Comparison of ENCODE assay signal across 8 cellular contexts in the genomic region with DNA sequence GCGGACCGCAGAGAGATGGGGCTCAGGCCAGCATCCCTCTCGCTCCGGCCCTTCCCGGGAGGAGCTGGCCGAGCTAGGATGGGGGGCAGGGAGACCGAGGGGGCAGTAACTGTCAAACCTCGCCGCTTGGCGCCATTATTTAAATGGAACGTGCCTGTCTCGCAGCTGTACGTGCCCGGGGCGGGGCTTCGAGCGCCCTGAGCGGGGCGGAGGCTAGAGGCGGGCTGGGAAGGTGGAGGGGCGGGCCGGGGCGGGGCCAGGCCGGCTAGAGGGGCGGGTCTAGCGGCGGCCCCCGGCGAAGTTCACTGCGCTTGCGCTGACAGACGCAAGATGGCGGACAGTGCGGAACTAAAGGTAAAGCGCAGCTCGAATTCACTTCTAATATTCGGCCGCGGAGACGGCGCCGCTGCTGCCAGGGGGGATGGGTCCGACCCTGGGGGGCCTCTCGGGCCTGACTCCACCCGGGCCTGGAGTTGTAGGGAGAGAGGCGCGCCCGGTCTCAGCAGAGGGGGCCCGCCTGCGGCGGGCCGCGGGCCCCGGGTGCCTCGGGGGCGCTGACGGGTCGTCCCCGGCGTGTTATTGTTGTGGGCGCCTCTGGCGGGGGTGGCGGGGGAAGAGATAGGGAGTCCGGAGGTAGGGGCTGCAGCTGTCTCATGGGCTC. TPM values are rescaled to one million over a fixed set of nuclear protein-coding genes. Genes with fewer than 3 reads are reported as not detected.
A peak's percentile ranks its signal among the peaks of the same experiment; 100 is the strongest.
DNase-seq lines count a peak whose midpoint lies in the region; ATAC-seq and TF ChIP-seq lines count a peak whose summit lies in the region.

TSS of gene PIAS1 (plus strand) at position 319 of the 661 bp plus-strand sequence. CDS start at position 331, 12 bp downstream.

- H3K79me2 ChIP-seq in DOHH2 (ENCODE audit: control insufficient read depth, low read length), result peaks cover 49% of the 10 kb centered on the region
- peaks cover 42% of the 10 kb centered on the region for H3K79me2 ChIP-seq in GM23338 (replicated peaks; ENCODE audit: insufficient read depth)

- ATAC-seq in GM23338, result peak; percentile 88
- peak; percentile 83 to 86 for ATAC-seq in naive B cell (ENCODE audit: low read depth in 2 of 2)
- peak; percentile 95 for ATAC-seq in stimulated activated effector memory CD8-positive, alpha-beta T cell treated with anti-CD3 and anti-CD28 coated beads, Interleukin-12 subunit alpha, Interleukin-12 subunit beta, amount 100 ng/mL, for 72 hours

- H3K4me2 ChIP-seq in DOHH2 (ENCODE audit: low read length) (peak within 1 kb of the TSS; percentile 90), GM23338 (peak within 1 kb of the TSS; percentile 98)

- H3K4me3 ChIP-seq in DOHH2 (ENCODE audit: low read length) (peak within 1 kb of the TSS; percentile 93), GM23338 (peak within 1 kb of the TSS; percentile 89)

- H3K36me3 Mint-ChIP-seq in GM23338 (ENCODE audit: low read depth), result no peaks in the 10 kb centered on the region
- H3K36me3 Mint-ChIP-seq in activated T-helper 1 cell treated with anti-CD3 and anti-CD28 coated beads, Interleukin-12 subunit alpha, Interleukin-12 subunit beta, Interleukin-2, Interleukin-4 antibody, amounts not matched to agents 30 ng/mL and 10 ng/mL and 1 ng/mL, durations not matched to agents 14 hours and 24 hours and 36 hours (ENCODE audit: low read depth), result peaks cover 5% of the 10 kb centered on the region
- no peaks in the 10 kb centered on the region for H3K36me3 Mint-ChIP-seq in naive B cell
- H3K36me3 Mint-ChIP-seq in stimulated activated effector memory CD8-positive, alpha-beta T cell treated with anti-CD3 and anti-CD28 coated beads, Interleukin-12 subunit alpha, Interleukin-12 subunit beta, amount 100 ng/mL, for 72 hours, result peaks cover 9% of the 10 kb centered on the region

- peak within 1 kb of the TSS; percentile 93 for H2AFZ ChIP-seq in GM23338

- H3K27ac Mint-ChIP-seq in GM23338 (peak within 1 kb of the TSS; percentile 59; the same call in 1 of the 2 replicates), naive B cell (peak within 1 kb of the TSS; percentile 86 to 99 (median 97))
- H3K27ac Mint-ChIP-seq in activated T-helper 1 cell treated with anti-CD3 and anti-CD28 coated beads, Interleukin-12 subunit alpha, Interleukin-12 subunit beta, Interleukin-2, Interleukin-4 antibody, amounts not matched to agents 30 ng/mL and 10 ng/mL and 1 ng/mL, durations not matched to agents 14 hours and 24 hours and 36 hours, result peak within 1 kb of the TSS; percentile 94
- H3K27ac Mint-ChIP-seq in stimulated activated effector memory CD8-positive, alpha-beta T cell treated with anti-CD3 and anti-CD28 coated beads, Interleukin-12 subunit alpha, Interleukin-12 subunit beta, amount 100 ng/mL, for 72 hours, result peak within 1 kb of the TSS; percentile 83

- no peaks in the 10 kb centered on the region for H3K9me3 Mint-ChIP-seq in GM23338
- H3K9me3 Mint-ChIP-seq in activated T-helper 1 cell treated with anti-CD3 and anti-CD28 coated beads, Interleukin-12 subunit alpha, Interleukin-12 subunit beta, Interleukin-2, Interleukin-4 antibody, amounts not matched to agents 30 ng/mL and 10 ng/mL and 1 ng/mL, durations not matched to agents 14 hours and 24 hours and 36 hours, result no peaks in the 10 kb centered on the region
- H3K9me3 Mint-ChIP-seq in naive B cell, result peaks cover 0 to under 1% (median 0%) of the 10 kb centered on the region in 7 donors
- no peaks in the 10 kb centered on the region for H3K9me3 Mint-ChIP-seq in stimulated activated effector memory CD8-positive, alpha-beta T cell treated with anti-CD3 and anti-CD28 coated beads, Interleukin-12 subunit alpha, Interleukin-12 subunit beta, amount 100 ng/mL, for 72 hours

- H3K27me3 ChIP-seq in DOHH2 (ENCODE audit: control insufficient read depth, low read length), result no peaks in the 10 kb centered on the region
- 0 out of 2 replicates have a peak, but pooled peaks cover 7% of the 10 kb centered on the region for H3K27me3 ChIP-seq in GM23338 (ENCODE audit: insufficient read depth)

- intact Hi-C loops in activated T-helper 1 cell treated with anti-CD3 and anti-CD28 coated beads, Interleukin-12 subunit alpha, Interleukin-12 subunit beta, Interleukin-2, Interleukin-4 antibody, amounts not matched to agents 30 ng/mL and 10 ng/mL and 1 ng/mL, durations not matched to agents 14 hours and 24 hours and 36 hours (cut with micrococcal nuclease), result loop anchor here (1.0 to 10.0 kb wide), 10 partner anchors 103 to 1361 kb away; partner anchors contain the start of genes AAGAB, C15orf61, CLN6 and FEM1B

- H3K4me1 ChIP-seq in DOHH2 (ENCODE audit: control insufficient read depth, low read length) (peaks cover 33% of the 10 kb centered on the region), GM23338 (ENCODE audit: insufficient read depth) (peaks cover 45% of the 10 kb centered on the region)

- TF ChIP-seq CTCF in DOHH2 (IDR thresholded peaks at IDR 0.05; ENCODE audit: low read depth, low read length, poor library complexity, severe bottlenecking), result peak; percentile 29
- TF ChIP-seq CTCF in GM23338 (conservative IDR thresholded peaks at IDR 0.05; ENCODE audit: low read depth in 2 of 2), result no peak

- H3F3A ChIP-seq in DOHH2 (ENCODE audit: control insufficient read depth, insufficient read depth) (0 out of 2 replicates have a peak, but pooled peaks cover 3% of the 10 kb centered on the region), GM23338 (replicated peaks; ENCODE audit: low read depth) (no peaks in the 10 kb centered on the region)

- H3K36me3 ChIP-seq in DOHH2 (ENCODE audit: control insufficient read depth, low read length) (peaks cover 26% of the 10 kb centered on the region), GM23338 (ENCODE audit: insufficient read depth) (no peaks in the 10 kb centered on the region)

- peak within 1 kb of the TSS; percentile 91 for H3K4me3 Mint-ChIP-seq in GM23338
- peak within 1 kb of the TSS; percentile 96 for H3K4me3 Mint-ChIP-seq in activated T-helper 1 cell treated with anti-CD3 and anti-CD28 coated beads, Interleukin-12 subunit alpha, Interleukin-12 subunit beta, Interleukin-2, Interleukin-4 antibody, amounts not matched to agents 30 ng/mL and 10 ng/mL and 1 ng/mL, durations not matched to agents 14 hours and 24 hours and 36 hours
- H3K4me3 Mint-ChIP-seq in naive B cell, result peak within 1 kb of the TSS; percentile 84 to 97 (median 92)
- H3K4me3 Mint-ChIP-seq in stimulated activated effector memory CD8-positive, alpha-beta T cell treated with anti-CD3 and anti-CD28 coated beads, Interleukin-12 subunit alpha, Interleukin-12 subunit beta, amount 100 ng/mL, for 72 hours, result peak within 1 kb of the TSS; percentile 79

- no peaks in the 10 kb centered on the region for H3K9me3 ChIP-seq in DOHH2 (ENCODE audit: control insufficient read depth, insufficient read depth, low read length)

- H3K4me1 Mint-ChIP-seq in GM23338, result peaks cover 46% of the 10 kb centered on the region
- H3K4me1 Mint-ChIP-seq in activated T-helper 1 cell treated with anti-CD3 and anti-CD28 coated beads, Interleukin-12 subunit alpha, Interleukin-12 subunit beta, Interleukin-2, Interleukin-4 antibody, amounts not matched to agents 30 ng/mL and 10 ng/mL and 1 ng/mL, durations not matched to agents 14 hours and 24 hours and 36 hours (ENCODE audit: low read depth), result peaks cover 50% of the 10 kb centered on the region
- peaks cover 23 to 45% (median 30%) of the 10 kb centered on the region in 3 donors for H3K4me1 Mint-ChIP-seq in naive B cell
- H3K4me1 Mint-ChIP-seq in stimulated activated effector memory CD8-positive, alpha-beta T cell treated with anti-CD3 and anti-CD28 coated beads, Interleukin-12 subunit alpha, Interleukin-12 subunit beta, amount 100 ng/mL, for 72 hours, result peaks cover 23% of the 10 kb centered on the region

- H3K27ac ChIP-seq in DOHH2 (ENCODE audit: low read depth, low read length), result peak within 1 kb of the TSS; percentile 74
- peak within 1 kb of the TSS; percentile 92 for H3K27ac ChIP-seq in GM23338 (ENCODE audit: low read depth)

- H3K9me2 ChIP-seq in DOHH2 (replicated peaks; ENCODE audit: control insufficient read depth, low read length) (no peaks in the 10 kb centered on the region), GM23338 (ENCODE audit: insufficient read depth) (no peaks in the 10 kb centered on the region)

- H3K27me3 Mint-ChIP-seq in GM23338 (ENCODE audit: insufficient read depth, low read depth, poor library complexity) (peaks cover 11% of the 10 kb centered on the region), naive B cell (peaks cover 0 to 4% (median 0%) of the 10 kb centered on the region in 3 donors)
- no peaks in the 10 kb centered on the region for H3K27me3 Mint-ChIP-seq in activated T-helper 1 cell treated with anti-CD3 and anti-CD28 coated beads, Interleukin-12 subunit alpha, Interleukin-12 subunit beta, Interleukin-2, Interleukin-4 antibody, amounts not matched to agents 30 ng/mL and 10 ng/mL and 1 ng/mL, durations not matched to agents 14 hours and 24 hours and 36 hours (ENCODE audit: insufficient read depth)

- DNase-seq in GM23338 (ENCODE audit: low spot score) (peak; percentile 97), LHCN-M2 (ENCODE audit: low read depth) (peak; percentile 86), RPMI7951 (ENCODE audit: low read depth) (peak; percentile 94), fibroblast of gingiva (ENCODE audit: low read depth) (peak; percentile 89), naive B cell (peak; percentile 91)
- peak; percentile 90 for DNase-seq in activated T-helper 1 cell treated with anti-CD3 and anti-CD28 coated beads, Interleukin-12 subunit alpha, Interleukin-12 subunit beta, Interleukin-2, Interleukin-4 antibody, amounts not matched to agents 30 ng/mL and 10 ng/mL and 1 ng/mL, durations not matched to agents 14 hours and 24 hours and 36 hours (ENCODE audit: low spot score)
- peak; percentile 86 to 93 for DNase-seq in stimulated activated effector memory CD8-positive, alpha-beta T cell treated with anti-CD3 and anti-CD28 coated beads, Interleukin-12 subunit alpha, Interleukin-12 subunit beta, amount 100 ng/mL, for 72 hours (ENCODE audit: low spot score in 2 of 2)

- H4K20me1 ChIP-seq in DOHH2 (ENCODE audit: control insufficient read depth, insufficient read depth, low read depth, low read length) (peaks cover 26% of the 10 kb centered on the region), GM23338 (replicated peaks; ENCODE audit: insufficient read depth) (peaks cover 21% of the 10 kb centered on the region)

TF ChIP-seq in GM23338, 12 proteins besides CTCF, POLR2A, EP300 and RAD21 (continues in another document):
- peak; percentile 69; the same call in 1 of the 2 replicates for TF ChIP-seq POLR2AphosphoS5 (IDR thresholded peaks at IDR 0.05; ENCODE audit: low read depth)

RNA-seq across cellular contexts. Expression of gene PIAS1, which starts in this region (rescaled TPM):
- total RNA-seq in GM23338 (2014; rRNA removed; shearing (Covaris generic)), result 20.0 and 32.1 TPM in 2 replicates
- polyA plus RNA-seq in GM23338 (2016; fragmentation: Nextera tagmentation; extraction: Ambion mirVana), result 23.3 and 30.7 TPM in 2 replicates
- total RNA-seq in LHCN-M2 (2014; rRNA removed), result 13.2 and 13.5 TPM in 2 replicates
- polyA plus RNA-seq in LHCN-M2 (2012), result 9.5 TPM
- 21.9 and 38.8 TPM in 2 replicates for total RNA-seq in RPMI7951 (2014; rRNA removed; shearing (Covaris generic))
- total RNA-seq in activated T-helper 1 cell treated with anti-CD3 and anti-CD28 coated beads, Interleukin-12 subunit alpha, Interleukin-12 subunit beta, Interleukin-2, Interleukin-4 antibody, amounts not matched to agents 30 ng/mL and 10 ng/mL and 1 ng/mL, durations not matched to agents 14 hours and 24 hours and 36 hours, result 26.4 and 26.8 TPM in 2 replicates
- polyA plus RNA-seq in naive B cell (ENCODE audit: low read depth in 6 of 6), result 100 to 1,000 TPM; 141 to 207 (median 162) TPM

Comparison
In these comparisons a context has a peak if more than half of its experiments do, and no peak if none do; other contexts are left out.
1. Peak in every context shown above with its lines: DNase-seq, ATAC-seq, H3K4me3 ChIP-seq and H3K27ac ChIP-seq.